7 cellular contexts compared by ENCODE assay signal in the genomic region with DNA sequence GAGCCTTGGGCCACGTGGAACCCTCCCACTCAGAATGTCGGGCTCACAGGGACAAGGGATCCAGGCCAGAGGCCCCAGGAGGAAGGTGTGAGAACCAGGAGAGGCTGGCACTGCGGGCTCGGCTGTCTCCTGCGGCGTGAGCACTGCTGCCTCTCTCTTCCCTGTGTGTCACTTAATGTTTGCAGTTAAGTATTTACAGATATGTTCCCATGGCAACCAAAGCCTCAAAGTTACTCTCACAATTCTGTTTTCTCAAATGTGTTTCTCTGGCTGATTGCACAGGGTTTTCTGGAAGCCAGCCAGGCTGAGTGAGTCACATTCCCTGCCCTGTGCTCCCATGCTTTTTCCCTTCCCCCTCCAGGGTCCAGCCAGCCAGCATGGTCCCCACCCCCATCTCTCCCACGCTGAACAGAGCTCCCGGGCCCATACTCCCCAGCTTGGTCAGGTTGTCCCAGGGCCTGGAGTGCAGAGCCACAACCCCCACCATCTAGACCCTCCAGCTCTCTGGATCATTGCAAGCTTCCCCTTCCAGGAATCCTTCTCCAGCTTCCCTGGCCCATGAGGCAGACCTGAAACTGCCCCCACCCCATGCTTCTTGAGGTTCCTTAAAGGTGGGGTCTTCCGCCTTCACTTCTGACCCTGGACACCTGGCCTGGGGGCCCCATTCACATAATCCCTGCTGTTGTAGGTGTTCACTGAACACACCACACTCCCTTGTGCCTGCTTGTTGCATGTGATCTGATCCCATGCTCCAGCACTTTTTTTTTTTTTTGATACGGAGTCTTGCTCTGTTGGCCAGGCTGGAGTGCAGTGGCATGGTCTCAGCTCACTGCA.
DNase-seq lines count a peak whose midpoint lies in the region; ATAC-seq, FAIRE-seq and TF ChIP-seq lines count a peak whose summit lies in the region.

No MANE protein-coding gene starts in this region.

- H3K4me1 Mint-ChIP-seq in mesothelial cell of epicardium (peaks cover 50% of the 10 kb centered on the region), natural killer cell (no peaks in the 10 kb centered on the region), glutamatergic neuron (ENCODE audit: low read depth, unreplicated experiment) (peaks cover 11% of the 10 kb centered on the region)

- ATAC-seq in GM19467 (IDR thresholded peaks at IDR 0.05; ENCODE audit: unreplicated experiment) (peak; percentile 57), natural killer cell (no peak)

- TF ChIP-seq CTCF in mesothelial cell of epicardium (IDR thresholded peaks at IDR 0.05; ENCODE audit: unreplicated experiment) (no peak), natural killer cell (IDR thresholded peaks at IDR 0.05) (no peak), glutamatergic neuron (IDR thresholded peaks at IDR 0.05; ENCODE audit: partially characterized antibody, unreplicated experiment) (no peak)

- no peaks in the 10 kb centered on the region for H3K36me3 Mint-ChIP-seq in mesothelial cell of epicardium
- H3K36me3 Mint-ChIP-seq in natural killer cell: no peaks in the 10 kb centered on the region
- no peaks in the 10 kb centered on the region for H3K36me3 Mint-ChIP-seq in glutamatergic neuron (ENCODE audit: unreplicated experiment)

- intact Hi-C loops in natural killer cell (cut with micrococcal nuclease): no loop called here

- H3K4me3 Mint-ChIP-seq in mesothelial cell of epicardium (no peak overlapping the region), natural killer cell (no peak overlapping the region), glutamatergic neuron (ENCODE audit: unreplicated experiment) (no peak overlapping the region)

- DNase-seq in HUDEP-2 (lab: John Stamatoyannopoulos, UW; ENCODE audit: unreplicated experiment in 76 of 76) (peak in 53 of 76 experiments; percentile 1 to 88 (median 31)), OCI-M1 (lab: John Stamatoyannopoulos, UW) (peak; percentile 88), mesothelial cell of epicardium (ENCODE audit: low spot score in 2 of 2, unreplicated experiment in 2 of 2) (peak; percentile 85 to 88), natural killer cell (no peak), glutamatergic neuron (no peak)

- H3K27ac Mint-ChIP-seq in mesothelial cell of epicardium: peak overlapping the region; percentile 99
- H3K27ac Mint-ChIP-seq in natural killer cell: no peak overlapping the region
- no peak overlapping the region for H3K27ac Mint-ChIP-seq in glutamatergic neuron (ENCODE audit: unreplicated experiment)

- FAIRE-seq in endometrium (lab: Jason Lieb, UNC): peak; percentile 94

- H3K27me3 Mint-ChIP-seq in mesothelial cell of epicardium (ENCODE audit: low read depth) (peaks cover 8% of the 10 kb centered on the region), natural killer cell (ENCODE audit: low read depth in 2 of 2) (no peaks in the 10 kb centered on the region), glutamatergic neuron (ENCODE audit: unreplicated experiment) (peaks cover 4% of the 10 kb centered on the region)

- H3K9me3 Mint-ChIP-seq in mesothelial cell of epicardium (no peaks in the 10 kb centered on the region), natural killer cell (no peaks in the 10 kb centered on the region), glutamatergic neuron (ENCODE audit: unreplicated experiment) (peaks cover 3% of the 10 kb centered on the region)

Comparison
In these comparisons a context has a peak if more than half of its experiments do, and no peak if none do; other contexts are left out.
1. DNase-seq: peak in HUDEP-2 (53 of 76), OCI-M1 (single experiment) and mesothelial cell of epicardium (2 of 2); none in natural killer cell (single experiment) and glutamatergic neuron (single experiment).